ENCODE assay signal across 16 cellular contexts in the genomic region with DNA sequence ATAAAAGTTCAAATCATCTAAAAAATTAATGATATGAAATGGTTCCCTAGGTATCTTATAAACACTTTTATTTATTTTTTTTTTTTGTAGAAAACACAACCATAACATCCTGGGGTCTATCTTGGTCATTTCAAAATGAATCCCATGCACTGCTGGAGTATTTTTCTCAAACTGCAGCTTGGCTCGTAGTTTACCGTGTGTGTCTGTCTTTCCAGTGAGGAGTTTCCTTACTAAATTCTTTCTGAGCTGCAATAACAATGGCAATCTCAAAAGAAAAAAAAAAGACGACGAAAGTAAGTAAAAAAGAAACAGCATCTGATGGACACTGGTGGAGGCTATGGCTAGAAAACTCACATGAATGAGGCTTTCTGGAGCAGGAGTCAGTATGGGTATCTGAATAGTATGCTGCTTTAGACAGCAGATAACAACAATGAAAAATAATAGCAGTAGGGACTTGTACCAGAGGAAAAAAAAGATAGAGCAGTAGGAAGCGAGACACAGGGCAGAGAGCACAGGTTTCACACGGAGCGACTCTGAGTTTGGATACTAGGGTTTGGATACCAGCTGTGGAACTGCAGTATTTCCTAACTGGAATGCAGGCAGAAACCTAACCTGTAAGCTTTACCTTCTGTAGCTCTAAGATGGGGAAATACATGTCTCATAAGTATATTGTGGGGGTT. TPM values are rescaled to one million over a fixed set of nuclear protein-coding genes. Genes with fewer than 3 reads are reported as not detected.
DNase-seq lines count a peak whose midpoint lies in the region; ATAC-seq, FAIRE-seq and TF ChIP-seq lines count a peak whose summit lies in the region.
"Had no signal": no experiment of that assay in that cellular context is flagged by ENCODE, and none has a peak within 500 bp of the region (broad histone marks: within the 10 kb centered on the region; RNA-seq: fewer than 3 reads in every experiment).

No MANE protein-coding gene starts in this region.

- H2AFZ ChIP-seq in HepG2 (ENCODE audit: low read length): no peak overlapping the region

- intact Hi-C loops in right lobe of liver (cut with DNase I) (no loop called here), HepG2 (cut with micrococcal nuclease; ENCODE audit: unreplicated experiment) (no loop called here), Right ventricle myocardium superior (cut with DNase I) (no loop called here), psoas muscle (cut with DNase I) (no loop called here)

- no peak for TF ChIP-seq RAD21 in HepG2 (CRISPR knock-in tag; IDR thresholded peaks at IDR 0.05)

- in situ Hi-C loops in HepG2 (cut with HindIII; ENCODE audit: extremely low pct_ligation_motif_present, low pct_unique_long_range_greater_than_20kb): no loop called here

- H3K4me1 ChIP-seq in right lobe of liver (no peaks in the 10 kb centered on the region), HepG2 (ENCODE audit: insufficient read depth, low read length) (no peaks in the 10 kb centered on the region), psoas muscle (no peaks in the 10 kb centered on the region)

- TF ChIP-seq EP300 in HepG2 (IDR thresholded peaks at IDR 0.05; ENCODE audit: low read depth in 2 of 2, low read length in 2 of 2): no peak
- no peak for TF ChIP-seq EP300 in HepG2 (CRISPR knock-in tag; IDR thresholded peaks at IDR 0.05; ENCODE audit: borderline replicate concordance)

- no peak overlapping the region for H3K9ac ChIP-seq in HepG2 (ENCODE audit: insufficient read depth, low read depth, low read length)

- no peak for TF ChIP-seq CTCF in right lobe of liver (IDR thresholded peaks at IDR 0.05)
- no peak for TF ChIP-seq CTCF in HepG2 (CRISPR knock-in tag; IDR thresholded peaks at IDR 0.05)
- TF ChIP-seq CTCF in psoas muscle (IDR thresholded peaks at IDR 0.05): no peak

- H3K4me3 ChIP-seq in right lobe of liver (no peak overlapping the region), HepG2 (replicated peaks in 1 of 3; ENCODE audit: insufficient read depth in 1 of 3, low read depth in 2 of 3, low read length in 3 of 3) (no peak overlapping the region), psoas muscle (peak overlapping the region; percentile 0)

- no peaks in the 10 kb centered on the region for H3K9me3 ChIP-seq in right lobe of liver
- no peaks in the 10 kb centered on the region for H3K9me3 ChIP-seq in HepG2 (ENCODE audit: low read length)
- H3K9me3 ChIP-seq in psoas muscle: no peaks in the 10 kb centered on the region

- no peaks in the 10 kb centered on the region for H3K36me3 ChIP-seq in right lobe of liver
- no peaks in the 10 kb centered on the region for H3K36me3 ChIP-seq in HepG2 (replicated peaks in 1 of 2; ENCODE audit: control insufficient read depth in 1 of 2, insufficient read depth in 2 of 2, low read length in 2 of 2)
- no peaks in the 10 kb centered on the region for H3K36me3 ChIP-seq in psoas muscle (ENCODE audit: insufficient read depth in 1 of 2, low read depth in 1 of 2)

- CTCF ChIA-PET in HepG2 (lab: Yijun Ruan, JAX; ENCODE audit: low intra/inter-chr PET ratio, low total read pairs): no interaction called here

- POLR2A ChIA-PET in HepG2 (lab: Yijun Ruan, JAX): no interaction called here

- H3K27me3 ChIP-seq in right lobe of liver: no peaks in the 10 kb centered on the region
- no peaks in the 10 kb centered on the region for H3K27me3 ChIP-seq in HepG2 (ENCODE audit: control insufficient read depth in 1 of 2, insufficient read depth in 2 of 2, low read length in 2 of 2)
- no peaks in the 10 kb centered on the region for H3K27me3 ChIP-seq in psoas muscle (ENCODE audit: insufficient read depth in 3 of 3, low read length in 2 of 3)

- BruUV-seq in HepG2 (replicated peaks; lab: Mats Ljungman, UMichigan): no TSS peak

- H3K79me2 ChIP-seq in HepG2 (ENCODE audit: insufficient read depth, low read length): no peaks in the 10 kb centered on the region

- ATAC-seq in right lobe of liver: peak in 3 of 4 donors; percentile 18 to 41 (median 34)
- no peak for ATAC-seq in HepG2
- ATAC-seq in Right ventricle myocardium superior (ENCODE audit: poor library complexity): peak; percentile 48
- ATAC-seq in psoas muscle: no peak

- TF ChIP-seq POLR2A in right lobe of liver (IDR thresholded peaks at IDR 0.05): no peak
- TF ChIP-seq POLR2A in HepG2 (IDR thresholded peaks at IDR 0.05; ENCODE audit: insufficient read depth in 1 of 2, low read depth in 2 of 2, low read length in 2 of 2): no peak

- no peak overlapping the region for H3K4me2 ChIP-seq in HepG2 (ENCODE audit: low read depth, low read length)

- no peak overlapping the region for H3K27ac ChIP-seq in right lobe of liver
- no peak overlapping the region for H3K27ac ChIP-seq in HepG2 (ENCODE audit: extremely low read length, insufficient read depth, low read length)
- peak overlapping the region; percentile 33 for H3K27ac ChIP-seq in psoas muscle
- H3K27ac ChIP-seq: VCaP had no signal

- no peaks in the 10 kb centered on the region for H4K20me1 ChIP-seq in HepG2 (ENCODE audit: insufficient read depth, low read length)

- 47% methylated on average over 7 of the region's 7 CpGs for WGBS in right lobe of liver (ENCODE audit: insufficient coverage, low coverage, low lambda C conversion rate, missing lambda C conversion rate)
- WGBS in HepG2 (ENCODE audit: low lambda C conversion rate): 6% methylated on average over 7 of the region's 7 CpGs
- 48 to 59% (median 59%) methylated on average over 7 of the region's 7 CpGs for WGBS in psoas muscle, 3 donors

- no peak for DNase-seq in right lobe of liver
- no peak for DNase-seq in HepG2 (ENCODE audit: low spot score)
- no peak for DNase-seq in Right ventricle myocardium superior
- no peak for DNase-seq in psoas muscle
- DNase-seq in NCI-H510A treated with DMSO at 0.1 percent for 48 hours (lab: John Stamatoyannopoulos, UW): no peak
- DNase-seq in putamen (ENCODE audit: low spot score): no peak
- no peak for DNase-seq in stimulated activated naive CD4-positive, alpha-beta T cell treated with Interleukin-2 at 50 U/mL for 16 hours (lab: John Stamatoyannopoulos, UW)
- DNase-seq in epidermal melanocyte (ENCODE audit: insufficient read length, low spot score): no peak
- DNase-seq: activated naive CD4-positive, alpha-beta T cell; erythroblast; NCI-H1417 treated with DMSO at 0.1 percent for 48 hours; nucleus accumbens; OCI-M1; stimulated activated CD4-positive, alpha-beta T cell treated with anti-CD3 and anti-CD28 coated beads, Interleukin-2, amount 100 ng/mL, for 24 hours had no signal

- no peak for FAIRE-seq in HepG2 (lab: Jason Lieb, UNC)
- FAIRE-seq: A204.1 had no signal

TF ChIP-seq in HepG2, 621 proteins besides CTCF, POLR2A, EP300 and RAD21:
- TF ChIP-seq, protein P1, sequence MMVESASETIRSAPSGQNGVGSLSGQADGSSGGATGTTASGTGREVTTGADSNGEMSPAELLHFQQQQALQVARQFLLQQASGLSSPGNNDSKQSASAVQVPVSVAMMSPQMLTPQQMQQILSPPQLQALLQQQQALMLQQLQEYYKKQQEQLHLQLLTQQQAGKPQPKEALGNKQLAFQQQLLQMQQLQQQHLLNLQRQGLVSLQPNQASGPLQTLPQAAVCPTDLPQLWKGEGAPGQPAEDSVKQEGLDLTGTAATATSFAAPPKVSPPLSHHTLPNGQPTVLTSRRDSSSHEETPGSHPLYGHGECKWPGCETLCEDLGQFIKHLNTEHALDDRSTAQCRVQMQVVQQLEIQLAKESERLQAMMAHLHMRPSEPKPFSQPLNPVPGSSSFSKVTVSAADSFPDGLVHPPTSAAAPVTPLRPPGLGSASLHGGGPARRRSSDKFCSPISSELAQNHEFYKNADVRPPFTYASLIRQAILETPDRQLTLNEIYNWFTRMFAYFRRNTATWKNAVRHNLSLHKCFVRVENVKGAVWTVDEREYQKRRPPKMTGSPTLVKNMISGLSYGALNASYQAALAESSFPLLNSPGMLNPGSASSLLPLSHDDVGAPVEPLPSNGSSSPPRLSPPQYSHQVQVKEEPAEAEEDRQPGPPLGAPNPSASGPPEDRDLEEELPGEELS (CRISPR knock-in tag; IDR thresholded peaks at IDR 0.05): no peak
- TF ChIP-seq MXI1 (IDR thresholded peaks at IDR 0.05; ENCODE audit: borderline replicate concordance, low read depth, low read length) (no peak), NFE2L1 (CRISPR knock-in tag; IDR thresholded peaks at IDR 0.05; ENCODE audit: borderline replicate concordance) (no peak), ZNF879 (CRISPR knock-in tag; IDR thresholded peaks at IDR 0.05) (no peak)

RNA-seq across cellular contexts. Expression of a gene that starts 43.5 kb away (rescaled TPM):
- total RNA-seq in right lobe of liver: 10 to 100 TPM in 1 of 6 experiments, 1 to 10 TPM in 5; 3.7 to 13.9 (median 8.2) TPM
- total RNA-seq in HepG2 (2016; rRNA removed; fragmentation: Illumina TruSeq; extraction: Trizol): 0.02 TPM in 1 of 2 replicates, not detected in the other
- total RNA-seq in HepG2 (2016; cell fraction: cytosol; rRNA removed; fragmentation: Illumina TruSeq; extraction: Trizol; ENCODE audit: low read depth): not detected in 2 replicates
- total RNA-seq in HepG2 (2016; cell fraction: insoluble cytoplasmic fraction; rRNA removed; fragmentation: Illumina TruSeq; extraction: Trizol): 0.15 TPM in 1 of 2 replicates, not detected in the other
- total RNA-seq in HepG2 (2016; cell fraction: membrane; rRNA removed; fragmentation: Illumina TruSeq; extraction: Trizol): 0.21 TPM in 1 of 2 replicates, not detected in the other
- not detected in 2 replicates for total RNA-seq in HepG2 (2016; cell fraction: nucleus; rRNA removed; fragmentation: Illumina TruSeq; extraction: Trizol)
- 0.18 TPM in 1 of 2 replicates, not detected in the other for polyA plus RNA-seq in HepG2 (2011; rRNA removed)
- polyA plus RNA-seq in HepG2 (2011; cell fraction: cytosol; rRNA removed): 0.09 TPM in 1 of 2 replicates, not detected in the other
- polyA plus RNA-seq in HepG2 (2011; cell fraction: nucleus; rRNA removed): 0.03 TPM in 1 of 2 replicates, not detected in the other
- polyA plus RNA-seq in HepG2 (2012): 0.20 and 0.66 TPM in 2 replicates
- not detected in 2 replicates for polyA plus RNA-seq in HepG2 (2016; cell fraction: cytosol; fragmentation: Illumina TruSeq; extraction: Trizol; ENCODE audit: low read depth)
- not detected in 2 replicates for polyA plus RNA-seq in HepG2 (2016; cell fraction: insoluble cytoplasmic fraction; fragmentation: Illumina TruSeq; extraction: Trizol; ENCODE audit: low read depth)
- polyA plus RNA-seq in HepG2 (2016; cell fraction: membrane; fragmentation: Illumina TruSeq; extraction: Trizol; ENCODE audit: low read depth): not detected in 2 replicates
- not detected in 2 replicates for polyA plus RNA-seq in HepG2 (2016; cell fraction: nucleus; fragmentation: Illumina TruSeq; extraction: Trizol; ENCODE audit: insufficient read depth, low read depth)
- not detected in 2 replicates for polyA minus RNA-seq in HepG2 (2011; rRNA and poly(A)+ RNA removed; ENCODE audit: low replicate concordance)
- polyA minus RNA-seq in HepG2 (2011; cell fraction: cytosol; rRNA and poly(A)+ RNA removed): not detected in 2 replicates
- polyA minus RNA-seq in HepG2 (2011; cell fraction: nucleus; rRNA and poly(A)+ RNA removed): 0.26 and 0.87 TPM in 2 replicates
- 27.6 TPM for total RNA-seq in Right ventricle myocardium superior
- 10 to 100 TPM in 1 of 4 donors, 1 to 10 TPM in 3; 2.8 to 18.9 (median 7.3) TPM for total RNA-seq in psoas muscle
- 1 to 10 TPM; 2.9 to 8.8 (median 4.3) TPM for polyA plus RNA-seq in psoas muscle

Comparison
In these comparisons a context has a peak if more than half of its experiments do, and no peak if none do; other contexts are left out.
1. ATAC-seq: peak in right lobe of liver (3 of 4) and Right ventricle myocardium superior (single experiment); none in HepG2 (single experiment) and psoas muscle (0 of 4).